ENCODE assay signal across 22 cellular contexts in the genomic region with DNA sequence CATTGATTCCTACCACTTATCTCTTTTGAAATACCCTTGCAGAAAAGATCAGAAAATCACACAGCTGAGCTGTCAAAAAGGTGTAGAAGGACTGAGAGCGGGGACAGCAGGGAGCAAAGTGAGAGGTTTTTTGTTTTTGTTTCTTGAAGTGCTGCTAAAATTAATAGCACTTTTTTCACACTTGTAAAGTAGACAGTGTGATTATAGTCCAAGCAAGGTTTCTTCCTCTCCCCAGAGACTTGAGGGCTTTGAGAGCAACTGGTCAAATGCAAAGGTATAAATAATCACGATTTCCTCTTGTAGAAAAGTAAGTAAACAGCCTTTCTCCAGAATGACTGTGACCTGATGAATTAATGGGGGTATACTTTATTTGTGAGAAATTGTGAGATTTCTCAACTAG.
DNase-seq lines count a peak whose midpoint lies in the region; ATAC-seq lines count a peak whose summit lies in the region.
"Had no signal": no experiment of that assay in that cellular context is flagged by ENCODE, and none has a peak within 500 bp of the region (broad histone marks: within the 10 kb centered on the region; RNA-seq: fewer than 3 reads in every experiment).

No MANE protein-coding gene starts in this region.

- H3K27me3 Mint-ChIP-seq in naive B cell = peaks cover 0 to 5% (median 0%) of the 10 kb centered on the region in 3 donors
- H3K27me3 Mint-ChIP-seq: activated CD4-positive, alpha-beta memory T cell treated with anti-CD3 and anti-CD28 coated beads, Interleukin-2, amount 10 ng/mL, durations not matched to agents 7 days and 5 days; dendritic cell treated with granulocyte-macrophage colony-stimulating factor and Interleukin-4, amounts not matched to agents 40 ng/mL and 50 ng/mL, for 4 days had no signal

- H3K27ac Mint-ChIP-seq in naive B cell = no peak overlapping the region
- H3K27ac Mint-ChIP-seq: activated CD4-positive, alpha-beta memory T cell treated with anti-CD3 and anti-CD28 coated beads, Interleukin-2, amount 10 ng/mL, durations not matched to agents 7 days and 5 days; activated naive CD4-positive, alpha-beta T cell treated with anti-CD3 and anti-CD28 coated beads for 36 hours; dendritic cell treated with granulocyte-macrophage colony-stimulating factor and Interleukin-4, amounts not matched to agents 40 ng/mL and 50 ng/mL, for 4 days; immature natural killer cell; nephron; T-helper 2 cell treated with Interferon-gamma antibody and Interleukin-4, amounts not matched to agents 5 μg/mL and 100 μg/mL, for 36 hours had no signal

- H3K9me3 Mint-ChIP-seq in naive B cell = peaks cover 4 to 22% (median 18%) of the 10 kb centered on the region in 7 donors

- peaks cover 0 to 15% of the 10 kb centered on the region in 2 donors for H3K36me3 Mint-ChIP-seq in naive B cell

- ATAC-seq in GM18517 (IDR thresholded peaks at IDR 0.05; ENCODE audit: unreplicated experiment) = peak; percentile 71
- ATAC-seq in GM19452 (IDR thresholded peaks at IDR 0.05; ENCODE audit: unreplicated experiment) = peak; percentile 77
- ATAC-seq in HG03378 (IDR thresholded peaks at IDR 0.05; ENCODE audit: unreplicated experiment) = peak; percentile 81
- no peak for ATAC-seq in naive B cell (ENCODE audit: low read depth in 2 of 2)
- no peak for ATAC-seq in HG02571 (IDR thresholded peaks at IDR 0.05; ENCODE audit: unreplicated experiment)
- ATAC-seq in HG02763 (IDR thresholded peaks at IDR 0.05; ENCODE audit: unreplicated experiment) = no peak
- ATAC-seq: left cardiac atrium had no signal

- H3K4me3 Mint-ChIP-seq in naive B cell = peak overlapping the region in 6 of 8 donors; percentile 1 to 37 (median 18)
- H3K4me3 Mint-ChIP-seq: activated CD4-positive, alpha-beta memory T cell treated with anti-CD3 and anti-CD28 coated beads, Interleukin-2, amount 10 ng/mL, durations not matched to agents 7 days and 5 days; activated naive CD4-positive, alpha-beta T cell treated with anti-CD3 and anti-CD28 coated beads for 36 hours; dendritic cell treated with granulocyte-macrophage colony-stimulating factor and Interleukin-4, amounts not matched to agents 40 ng/mL and 50 ng/mL, for 4 days; immature natural killer cell; nephron; T-helper 2 cell treated with Interferon-gamma antibody and Interleukin-4, amounts not matched to agents 5 μg/mL and 100 μg/mL, for 36 hours had no signal

- DNase-seq in naive B cell = no peak
- DNase-seq in NCI-H510A treated with DMSO at 0.1 percent for 48 hours (lab: John Stamatoyannopoulos, UW) = no peak
- DNase-seq: activated CD4-positive, alpha-beta memory T cell treated with anti-CD3 and anti-CD28 coated beads, Interleukin-2, amount 10 ng/mL, durations not matched to agents 7 days and 5 days; activated CD8-positive, alpha-beta memory T cell treated with anti-CD3 and anti-CD28 coated beads, Interleukin-2, amount 50 U/mL, for 4 hours; activated naive CD4-positive, alpha-beta T cell treated with anti-CD3 and anti-CD28 coated beads for 36 hours; adrenal gland; immature natural killer cell; left cardiac atrium; NCI-H2029; NCI-H345; NCI-H748 treated with DMSO at 0.1 percent for 48 hours; SHP77 treated with DMSO at 0.1 percent for 48 hours; stimulated activated CD4-positive, alpha-beta T cell treated with anti-CD3 and anti-CD28 coated beads, Interleukin-4, amount 100 ng/mL, for 24 hours; transverse colon had no signal

- peaks cover 25 to 36% (median 28%) of the 10 kb centered on the region in 3 donors for H3K4me1 Mint-ChIP-seq in naive B cell
- H3K4me1 Mint-ChIP-seq: activated CD4-positive, alpha-beta memory T cell treated with anti-CD3 and anti-CD28 coated beads, Interleukin-2, amount 10 ng/mL, durations not matched to agents 7 days and 5 days; immature natural killer cell had no signal

Comparison
In these comparisons a context has a peak if more than half of its experiments do, and no peak if none do; other contexts are left out.
1. ATAC-seq: peak in GM18517 (single experiment), GM19452 (single experiment) and HG03378 (single experiment); none in naive B cell (0 of 2), HG02571 (single experiment) and HG02763 (single experiment).